ENCODE assay signal across 22 cellular contexts in genomic region chr10:13842119-13842518, GRCh38.
"Had no signal": no experiment of that assay in that cellular context is flagged by ENCODE, and none has a peak within 500 bp of the region (broad histone marks: within the 10 kb centered on the region; RNA-seq: fewer than 3 reads in every experiment).

No MANE protein-coding gene starts in this region.

- H3K9me3 ChIP-seq: SJSA1 had no signal

- H3K4me3 ChIP-seq: SJSA1, SK-N-MC had no signal

- H3K36me3 ChIP-seq: SJSA1 had no signal

- H3K27ac ChIP-seq: SJSA1, SK-N-MC had no signal

- FAIRE-seq: RCC 7860 had no signal

- H3K27me3 ChIP-seq: SJSA1 had no signal

- DNase-seq: IMR-90, Karpas-422, KG1, MM.1S, NCI-H1092 treated with DMSO at 0.1 percent for 48 hours, NCI-H1436, NCI-H187, NCI-H2029, NCI-H2081 treated with DMSO at 0.1 percent for 48 hours, NCI-H2171, NCI-H226, NCI-H446, NCI-H510A, NCI-H524 treated with DMSO at 0.1 percent for 48 hours, NCI-H69, NCI-H774, Right ventricle myocardium superior, RPMI8226, SIG-M5 had no signal
